2 cellular contexts compared by ENCODE assay signal in the genomic region with DNA sequence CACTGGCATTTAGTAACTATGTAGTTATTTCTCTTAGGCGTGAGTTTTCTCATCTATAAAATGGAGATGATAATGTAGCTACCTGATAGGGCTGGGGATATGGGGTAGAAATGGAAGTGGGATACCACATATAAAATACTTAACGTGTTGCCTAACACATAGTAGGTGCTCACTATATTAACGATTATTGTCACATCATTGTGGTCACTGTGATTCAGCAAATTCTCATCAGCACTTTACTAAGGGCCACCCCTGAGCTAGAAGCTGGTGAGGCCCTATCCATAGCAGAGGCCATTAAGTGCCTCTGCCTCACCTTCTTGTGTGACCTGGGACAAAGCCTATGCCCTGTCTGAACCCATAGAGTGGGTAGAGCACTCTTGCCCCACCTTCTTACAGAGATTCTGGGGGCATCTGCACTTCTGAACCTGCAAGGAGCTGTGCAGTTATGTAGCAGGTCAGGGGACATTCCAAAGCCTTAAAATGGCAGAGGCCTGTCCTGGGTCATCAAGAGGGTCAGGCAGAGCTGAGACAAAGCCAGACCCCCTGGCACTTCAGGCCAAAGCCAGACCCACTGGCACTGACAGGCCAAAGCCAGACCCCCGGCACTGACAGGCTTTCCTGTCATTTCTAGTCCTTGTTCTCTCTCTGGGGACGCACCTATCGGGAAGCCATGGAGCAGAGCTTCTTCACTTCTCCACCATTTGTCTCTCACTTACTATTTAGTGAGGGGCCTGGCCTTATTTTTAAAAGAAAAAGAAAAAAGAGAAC.
TF ChIP-seq lines count a peak whose summit lies in the region.

No MANE protein-coding gene starts in this region.

TF ChIP-seq in HepG2, 621 proteins besides CTCF, POLR2A, EP300 and RAD21:
- TF ChIP-seq ZNF441 (CRISPR knock-in tag; IDR thresholded peaks at IDR 0.05; ENCODE audit: borderline replicate concordance) (no peak), NFE2L2 (IDR thresholded peaks at IDR 0.05; ENCODE audit: low read length) (0 out of 2 replicates have a peak, but pooled peaks have one; percentile 39)

TF ChIP-seq in K562, 482 proteins besides CTCF, POLR2A, EP300 and RAD21:
- 0 out of 2 replicates have a peak, but pooled peaks have one; percentile 26 for TF ChIP-seq MAFF (IDR thresholded peaks at IDR 0.05; ENCODE audit: low read length)
- TF ChIP-seq ZNF316 (IDR thresholded peaks at IDR 0.05), result peak; percentile 75
- peak; percentile 58; the same call in 1 of the 2 replicates for TF ChIP-seq C11orf30 (IDR thresholded peaks at IDR 0.05; ENCODE audit: low read depth)
- TF ChIP-seq MAFG (tag; conservative IDR thresholded peaks at IDR 0.05), result peak; percentile 67
- TF ChIP-seq ZNF140 (CRISPR knock-in tag; IDR thresholded peaks at IDR 0.05), result no peak
- 0 out of 2 replicates have a peak, but pooled peaks have one; percentile 7 for TF ChIP-seq NFE2L1 (tag; IDR thresholded peaks at IDR 0.05; ENCODE audit: borderline replicate concordance, low read depth)
- peak; percentile 61 for TF ChIP-seq NFE2 (IDR thresholded peaks at IDR 0.05; ENCODE audit: low read depth)
- TF ChIP-seq, protein P1, sequence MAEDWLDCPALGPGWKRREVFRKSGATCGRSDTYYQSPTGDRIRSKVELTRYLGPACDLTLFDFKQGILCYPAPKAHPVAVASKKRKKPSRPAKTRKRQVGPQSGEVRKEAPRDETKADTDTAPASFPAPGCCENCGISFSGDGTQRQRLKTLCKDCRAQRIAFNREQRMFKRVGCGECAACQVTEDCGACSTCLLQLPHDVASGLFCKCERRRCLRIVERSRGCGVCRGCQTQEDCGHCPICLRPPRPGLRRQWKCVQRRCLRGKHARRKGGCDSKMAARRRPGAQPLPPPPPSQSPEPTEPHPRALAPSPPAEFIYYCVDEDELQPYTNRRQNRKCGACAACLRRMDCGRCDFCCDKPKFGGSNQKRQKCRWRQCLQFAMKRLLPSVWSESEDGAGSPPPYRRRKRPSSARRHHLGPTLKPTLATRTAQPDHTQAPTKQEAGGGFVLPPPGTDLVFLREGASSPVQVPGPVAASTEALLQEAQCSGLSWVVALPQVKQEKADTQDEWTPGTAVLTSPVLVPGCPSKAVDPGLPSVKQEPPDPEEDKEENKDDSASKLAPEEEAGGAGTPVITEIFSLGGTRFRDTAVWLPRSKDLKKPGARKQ (CRISPR knock-in tag; IDR thresholded peaks at IDR 0.05), result no peak
- peak; percentile 86; the same call in 1 of the 2 replicates for TF ChIP-seq ZKSCAN1 (IDR thresholded peaks at IDR 0.05; ENCODE audit: low read depth, low read length)
- TF ChIP-seq KLF16 (IDR thresholded peaks at IDR 0.05), result no peak
